ENCODE assay signal across 16 cellular contexts in genomic region chr12:123096159-123096558, GRCh38. TPM values are rescaled to one million over a fixed set of nuclear protein-coding genes. Genes with fewer than 3 reads are reported as not detected.
DNase-seq lines count a peak whose midpoint lies in the region; ATAC-seq and TF ChIP-seq lines count a peak whose summit lies in the region.
"Had no signal": no experiment of that assay in that cellular context is flagged by ENCODE, and none has a peak within 500 bp of the region (broad histone marks: within the 10 kb centered on the region; RNA-seq: fewer than 3 reads in every experiment).

No MANE protein-coding gene starts in this region.

- H3K4me1 ChIP-seq in psoas muscle, result peaks cover 72% of the 10 kb centered on the region

- H3K27me3 ChIP-seq in dorsolateral prefrontal cortex, result no peaks in the 10 kb centered on the region
- no peaks in the 10 kb centered on the region for H3K27me3 ChIP-seq in psoas muscle (ENCODE audit: insufficient read depth in 3 of 3, low read length in 2 of 3)

- DNase-seq in G401 (ENCODE audit: low spot score) (peak; percentile 58), MV-4-11 (lab: John Stamatoyannopoulos, UW) (peak; percentile 40), dorsolateral prefrontal cortex (no peak), psoas muscle (no peak), NCI-H2227 (lab: John Stamatoyannopoulos, UW; ENCODE audit: unreplicated experiment) (no peak), erythroblast (lab: John Stamatoyannopoulos, UW) (no peak), cerebellar nuclear complex (lab: John Stamatoyannopoulos, UW) (no peak)
- DNase-seq: activated CD4-positive, alpha-beta memory T cell treated with anti-CD3 and anti-CD28 coated beads for 36 hours; activated T-cell treated with anti-CD3 and anti-CD28 coated beads, Interleukin-2, amount 50 U/mL, for 24 hours; central memory CD4-positive, alpha-beta T cell; foreskin melanocyte; HCEC 1CT; lower lobe of right lung; MM.1S; nephron progenitor cell; retina had no signal

- intact Hi-C loops in dorsolateral prefrontal cortex (cut with DNase I), result no loop called here
- intact Hi-C loops in psoas muscle (cut with DNase I), result loop anchor here (2.0 to 10.0 kb wide), 2 partner anchors 31 to 49 kb away; no protein-coding TSS in a partner anchor

- TF ChIP-seq CTCF in dorsolateral prefrontal cortex (IDR thresholded peaks at IDR 0.05 in 54 of 56, conservative IDR thresholded peaks at IDR 0.05 in 2 of 56; ENCODE audit: low read depth in 1 of 56, partially characterized antibody in 56 of 56) (no peak), psoas muscle (IDR thresholded peaks at IDR 0.05) (no peak)

- in situ Hi-C loops in G401 (cut with HindIII; ENCODE audit: low sequenced_read_pairs), result no loop called here

- H3K4me3 ChIP-seq in dorsolateral prefrontal cortex (no peak overlapping the region), psoas muscle (no peak overlapping the region)
- H3K4me3 ChIP-seq: lower lobe of right lung had no signal

- no peaks in the 10 kb centered on the region for H3K9me3 ChIP-seq in psoas muscle
- H3K9me3 ChIP-seq: lower lobe of right lung had no signal

- 61 to 73% (median 67%) methylated on average over 8 of the region's 8 CpGs for WGBS in psoas muscle, 3 donors

- H3K27ac ChIP-seq in dorsolateral prefrontal cortex (peak overlapping the region in 54 of 59 donors; percentile 19 to 93 (median 74)), psoas muscle (peak overlapping the region; percentile 80)
- H3K27ac ChIP-seq: lower lobe of right lung had no signal

- no peak for ATAC-seq in psoas muscle
- ATAC-seq: lower lobe of right lung had no signal

- TF ChIP-seq POLR2A in erythroblast (IDR thresholded peaks at IDR 0.05; ENCODE audit: low read length), result no peak

- no peaks in the 10 kb centered on the region for H3K36me3 ChIP-seq in psoas muscle (ENCODE audit: insufficient read depth in 1 of 2, low read depth in 1 of 2)
- H3K36me3 ChIP-seq: lower lobe of right lung had no signal

RNA-seq across cellular contexts. Expression of gene PITPNM2, which starts 54.7 kb away (rescaled TPM):
- total RNA-seq in G401 (2014; rRNA removed; shearing (Covaris generic)), result 0.06 and 1.9 TPM in 2 replicates
- total RNA-seq in dorsolateral prefrontal cortex (10 to 100 TPM; 20.9 to 89.8 (median 62.6) TPM), psoas muscle (1 to 10 TPM; 4.6 to 7.4 (median 5.8) TPM)
- 1 to 10 TPM; 2.2 to 3.5 (median 3.0) TPM for polyA plus RNA-seq in psoas muscle

Comparison
In these comparisons a context has a peak if more than half of its experiments do, and no peak if none do; other contexts are left out.
1. DNase-seq: peak in G401 (single experiment) and MV-4-11 (single experiment); none in dorsolateral prefrontal cortex (0 of 10), psoas muscle (0 of 2), NCI-H2227 (single experiment), erythroblast (0 of 2) and cerebellar nuclear complex (0 of 2).
2. intact Hi-C loops: an anchor here in psoas muscle (2.0 to 10.0 kb wide); none called in dorsolateral prefrontal cortex.